26 cellular contexts compared by ENCODE assay signal in the genomic region with DNA sequence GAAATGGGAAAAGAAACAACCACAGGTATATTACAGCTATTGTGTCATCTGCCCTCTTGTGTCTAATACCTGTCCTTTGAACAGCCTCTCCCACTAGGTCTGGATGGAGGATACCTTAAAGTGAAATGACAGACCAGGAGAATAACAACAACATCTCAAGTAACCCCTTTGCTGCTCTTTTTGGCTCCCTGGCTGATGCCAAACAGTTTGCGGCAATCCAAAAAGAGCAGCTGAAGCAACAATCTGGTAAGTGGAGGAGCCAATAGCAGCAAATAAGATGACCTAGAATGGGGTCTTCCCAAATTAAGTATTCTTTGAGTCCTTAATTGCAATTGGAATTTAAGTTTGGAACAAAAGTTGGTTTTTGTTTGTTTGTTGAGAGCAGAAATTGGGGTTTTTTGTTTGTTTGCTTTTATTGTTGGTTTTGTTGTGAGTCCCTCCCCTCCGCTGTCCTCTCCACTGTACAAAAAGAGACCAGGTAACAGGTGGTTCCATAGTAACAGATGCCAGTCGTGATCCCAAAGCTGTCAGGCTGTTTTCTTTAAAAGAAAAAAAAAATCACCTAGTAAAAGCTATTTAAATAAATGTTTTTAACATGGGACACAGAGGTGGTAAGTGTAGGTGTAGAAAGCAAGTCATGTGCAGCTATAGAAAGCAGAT. TPM values are rescaled to one million over a fixed set of nuclear protein-coding genes. Genes with fewer than 3 reads are reported as not detected.
"Had no signal": no experiment of that assay in that cellular context is flagged by ENCODE, and none has a peak within 500 bp of the region (broad histone marks: within the 10 kb centered on the region; RNA-seq: fewer than 3 reads in every experiment).

No MANE protein-coding gene starts in this region.

- H3K4me3 Mint-ChIP-seq: activated CD4-positive, alpha-beta memory T cell treated with anti-CD3 and anti-CD28 coated beads, Interleukin-2, amount 10 ng/mL, durations not matched to agents 7 days and 5 days; activated CD4-positive, alpha-beta T cell treated with anti-CD3 and anti-CD28 coated beads, Interleukin-2, amount 10 ng/mL, durations not matched to agents 7 days and 5 days; effector memory CD8-positive, alpha-beta T cell; nephron; WTC11 had no signal

- DNase-seq: activated CD4-positive, alpha-beta memory T cell treated with anti-CD3 and anti-CD28 coated beads, Interleukin-2, amount 10 ng/mL, durations not matched to agents 7 days and 5 days; activated CD4-positive, alpha-beta T cell treated with anti-CD3 and anti-CD28 coated beads for 1 hour; activated CD4-positive, alpha-beta T cell treated with anti-CD3 and anti-CD28 coated beads, Interleukin-2, amount 10 ng/mL, durations not matched to agents 7 days and 5 days; activated CD8-positive, alpha-beta memory T cell treated with anti-CD3 and anti-CD28 coated beads, Interleukin-2, amount 50 U/mL, for 48 hours; activated gamma-delta T cell; activated naive CD4-positive, alpha-beta T cell treated with anti-CD3 and anti-CD28 coated beads, Interleukin-2, amount 50 U/mL, for 16 hours; aorta; body of pancreas; cortex of kidney; effector memory CD8-positive, alpha-beta T cell; erythroblast; mammary epithelial cell; posterior cingulate gyrus; right lobe of liver; stimulated activated CD4-positive, alpha-beta T cell treated with anti-CD3 and anti-CD28 coated beads, Interleukin-12 subunit alpha, Interleukin-12 subunit beta, amount 100 ng/mL, for 4 hours; stimulated activated CD4-positive, alpha-beta T cell treated with anti-CD3 and anti-CD28 coated beads, Interleukin-4, amount 100 ng/mL, for 1 hour; stimulated activated naive CD8-positive, alpha-beta T cell treated with anti-CD3 and anti-CD28 coated beads, Interleukin-15, Interleukin-2, amounts not matched to agents 100 U/mL and 50 U/mL, for 24 hours; T-helper 2 cell; testis; trophoblast cell had no signal

- H3K4me3 ChIP-seq: body of pancreas, gastroesophageal sphincter, right lobe of liver, skin epidermis, testis had no signal

- H3K27ac ChIP-seq: gastroesophageal sphincter, right lobe of liver, testis had no signal

- H3K27me3 Mint-ChIP-seq: activated CD4-positive, alpha-beta memory T cell treated with anti-CD3 and anti-CD28 coated beads, Interleukin-2, amount 10 ng/mL, durations not matched to agents 7 days and 5 days; activated CD4-positive, alpha-beta T cell treated with anti-CD3 and anti-CD28 coated beads, Interleukin-2, amount 10 ng/mL, durations not matched to agents 7 days and 5 days; effector memory CD8-positive, alpha-beta T cell had no signal

- H3K27me3 ChIP-seq: body of pancreas, gastroesophageal sphincter, right lobe of liver, testis had no signal

- ATAC-seq: body of pancreas; effector memory CD8-positive, alpha-beta T cell; gastroesophageal sphincter; right lobe of liver; stimulated activated naive CD8-positive, alpha-beta T cell treated with anti-CD3 and anti-CD28 coated beads, Interleukin-15, Interleukin-2, amounts not matched to agents 100 U/mL and 50 U/mL, for 24 hours; WTC11 had no signal

- H3K9me3 ChIP-seq: body of pancreas, gastroesophageal sphincter, right lobe of liver, testis had no signal

- H3K9me3 Mint-ChIP-seq: activated CD4-positive, alpha-beta memory T cell treated with anti-CD3 and anti-CD28 coated beads, Interleukin-2, amount 10 ng/mL, durations not matched to agents 7 days and 5 days; activated CD4-positive, alpha-beta T cell treated with anti-CD3 and anti-CD28 coated beads, Interleukin-2, amount 10 ng/mL, durations not matched to agents 7 days and 5 days; effector memory CD8-positive, alpha-beta T cell; nephron; WTC11 had no signal

- H3K27ac Mint-ChIP-seq: activated CD4-positive, alpha-beta memory T cell treated with anti-CD3 and anti-CD28 coated beads, Interleukin-2, amount 10 ng/mL, durations not matched to agents 7 days and 5 days; activated CD4-positive, alpha-beta T cell treated with anti-CD3 and anti-CD28 coated beads, Interleukin-2, amount 10 ng/mL, durations not matched to agents 7 days and 5 days; nephron; WTC11 had no signal

RNA-seq across cellular contexts. Expression of a gene that starts 20.9 kb away (rescaled TPM):
- total RNA-seq: body of pancreas, chondrocyte, mammary epithelial cell, osteoblast had no signal

RNA-seq across cellular contexts. Expression of a gene that starts 22.6 kb away (rescaled TPM):
- total RNA-seq: chondrocyte, mammary epithelial cell, osteoblast had no signal
